Comparison of ENCODE assay signal across 8 cellular contexts in the genomic region with DNA sequence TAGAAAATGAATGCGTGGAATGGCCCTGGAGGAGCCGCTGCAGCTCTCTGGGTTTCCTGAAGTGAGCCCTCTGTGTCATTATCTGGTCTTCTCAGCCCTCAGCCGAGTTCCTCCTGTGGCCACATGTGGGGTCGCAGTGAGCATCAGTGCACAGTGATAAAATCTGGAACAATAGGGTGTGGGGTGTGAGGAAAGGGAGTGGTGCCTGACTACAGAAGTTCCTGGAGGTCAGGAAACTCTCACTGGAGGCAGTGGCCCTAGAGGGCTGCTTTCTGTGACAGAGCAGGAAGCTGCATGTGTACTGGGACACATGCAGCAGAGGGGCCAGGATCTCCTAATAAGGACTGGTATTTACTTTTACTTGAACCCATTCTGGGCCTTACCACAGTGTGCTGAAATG.
DNase-seq lines count a peak whose midpoint lies in the region; TF ChIP-seq lines count a peak whose summit lies in the region.
"Not testable (repeated sequence)": the region's sequence is repeated elsewhere in the genome, so short reads cannot be mapped to it uniquely, and the experiment has no call there.

No MANE protein-coding gene starts in this region.

- not testable (repeated sequence) for H3K9me3 ChIP-seq in SJSA1 (replicated peaks); adrenal gland (replicated peaks in 1 of 3); liver (ENCODE audit: control insufficient read depth in 4 of 4, low read length in 3 of 4); skeletal muscle satellite cell (replicated peaks; ENCODE audit: low read length)

- DNase-seq in Daoy (ENCODE audit: low read depth) (peak; percentile 61), SJSA1 (ENCODE audit: low read depth in 1 of 2, low spot score in 2 of 2) (peak; percentile 77 to 78), adrenal gland (peak in 4 of 7 donors; percentile 14 to 64 (median 28)), dermis microvascular lymphatic vessel endothelial cell (ENCODE audit: low read depth in 2 of 2) (peak; percentile 89 to 93), glomerular visceral epithelial cell (ENCODE audit: extremely low spot score) (peak; percentile 25)
- peak; percentile 1 for DNase-seq in Jurkat, Clone E6-1 (ENCODE audit: low read depth, low spot score)

- H3K4me2 ChIP-seq in skeletal muscle satellite cell (ENCODE audit: low read length), result not testable (repeated sequence)

- not testable (repeated sequence) for H3K27me3 ChIP-seq in SJSA1 (replicated peaks); adrenal gland; liver (ENCODE audit: control insufficient read depth in 4 of 4, insufficient read depth in 4 of 4, low read length in 3 of 4); skeletal muscle satellite cell (ENCODE audit: control insufficient read depth, insufficient read depth, low read length)

- H3K36me3 ChIP-seq in SJSA1; adrenal gland (replicated peaks in 1 of 2); liver (ENCODE audit: control insufficient read depth in 4 of 4, insufficient read depth in 3 of 4, low read depth in 1 of 4, low read length in 3 of 4); skeletal muscle satellite cell (ENCODE audit: insufficient read depth, low read length): not testable (repeated sequence)

- not testable (repeated sequence) for H3K4me3 ChIP-seq in Jurkat, Clone E6-1 (ENCODE audit: low read length); SJSA1; adrenal gland; liver (ENCODE audit: low read depth in 1 of 3, low read length in 3 of 3); skeletal muscle satellite cell (ENCODE audit: low read length)

- not testable (repeated sequence) for H3K9ac ChIP-seq in liver (ENCODE audit: low read depth in 1 of 2, low read length in 2 of 2)
- H3K9ac ChIP-seq in skeletal muscle satellite cell (ENCODE audit: low read depth, low read length), result peak overlapping the region; percentile 57

- WGBS in adrenal gland, 4 donors, result 49 to 80% (median 70%) methylated on average over 1 to 2 of the region's 4 CpGs; no CpG with 5 or more reads in 1 of the 4 donors
- WGBS in liver, result 75% methylated on average over 2 of the region's 4 CpGs

- not testable (repeated sequence) for H3K4me1 ChIP-seq in SJSA1 (replicated peaks); adrenal gland (replicated peaks in 1 of 2); liver (ENCODE audit: control insufficient read depth in 4 of 4, insufficient read depth in 4 of 4, low read length in 3 of 4)
- peaks cover 25% of the 10 kb centered on the region for H3K4me1 ChIP-seq in skeletal muscle satellite cell (ENCODE audit: control insufficient read depth, insufficient read depth, low read length)

- not testable (repeated sequence) for TF ChIP-seq CTCF in adrenal gland (IDR thresholded peaks at IDR 0.05); liver (IDR thresholded peaks at IDR 0.05; ENCODE audit: low read depth, low read length, missing input control)

- H3K27ac ChIP-seq in SJSA1; adrenal gland; liver (ENCODE audit: low read depth in 1 of 2, low read length in 2 of 2): not testable (repeated sequence)

- not testable (repeated sequence) for TF ChIP-seq POLR2A in adrenal gland (IDR thresholded peaks at IDR 0.05)

- intact Hi-C loops in adrenal gland (cut with DNase I), result not testable (repeated sequence)

- TF ChIP-seq RAD21 in liver (IDR thresholded peaks at IDR 0.05), result not testable (repeated sequence)

TF ChIP-seq in liver, 16 proteins besides CTCF, POLR2A, EP300 and RAD21:
- TF ChIP-seq NR2F2 (IDR thresholded peaks at IDR 0.05), result peak; percentile 68
- TF ChIP-seq SP1 (IDR thresholded peaks at IDR 0.05), result peak; percentile 10

Comparison
In these comparisons a context has a peak if more than half of its experiments do, and no peak if none do; other contexts are left out.
1. DNase-seq: peak in every context shown above with its lines; median percentile 91 in dermis microvascular lymphatic vessel endothelial cell; 78 in SJSA1; 61 in Daoy; 28 in adrenal gland; 25 in glomerular visceral epithelial cell; 1 in Jurkat, Clone E6-1.